Comparison of ENCODE assay signal across 14 cellular contexts in the genomic region with DNA sequence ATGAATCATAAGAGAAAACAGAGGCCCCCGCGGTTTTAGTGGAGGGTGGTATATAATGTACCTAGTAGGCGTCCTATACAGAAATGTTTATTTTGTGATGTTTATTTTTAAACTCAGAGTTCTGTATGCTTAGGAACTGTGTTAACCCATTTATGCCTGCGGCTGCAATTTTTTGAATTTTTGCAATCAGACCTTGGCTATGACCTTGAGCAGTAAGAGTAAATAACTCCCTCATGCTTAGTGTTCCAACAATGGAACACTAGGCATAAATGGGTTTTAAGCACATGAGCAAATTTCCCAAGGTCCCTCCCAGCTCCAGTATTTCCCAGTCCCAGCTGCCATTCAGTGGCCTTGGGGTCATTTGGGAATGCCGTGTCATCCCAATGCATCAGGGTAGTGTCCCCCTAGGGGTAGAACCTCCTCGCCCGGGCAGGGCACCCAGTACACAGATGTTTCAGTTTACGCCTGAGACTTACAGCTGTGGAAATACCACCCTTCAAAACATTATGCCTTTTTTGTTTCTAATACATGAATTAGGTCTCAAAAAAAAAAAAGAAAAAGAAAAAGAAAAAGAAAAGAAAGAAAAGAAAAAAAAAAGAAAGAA.
"Had no signal": no experiment of that assay in that cellular context is flagged by ENCODE, and none has a peak within 500 bp of the region (broad histone marks: within the 10 kb centered on the region; RNA-seq: fewer than 3 reads in every experiment).

No MANE protein-coding gene starts in this region.

- H3K4me3 Mint-ChIP-seq: activated CD4-positive, alpha-beta memory T cell treated with anti-CD3 and anti-CD28 coated beads, Interleukin-2, amount 10 ng/mL, durations not matched to agents 7 days and 5 days; activated CD8-positive, alpha-beta memory T cell treated with anti-CD3 and anti-CD28 coated beads, Interleukin-2, amount 10 ng/mL, durations not matched to agents 7 days and 5 days; activated naive CD8-positive, alpha-beta T cell treated with anti-CD3 and anti-CD28 coated beads for 36 hours; natural killer cell treated with Interleukin-12 subunit alpha and Interleukin-12 subunit beta and Interleukin-15 and Interleukin-18, amount 100 ng/mL, for 72 hours; T-cell had no signal

- H3K36me3 ChIP-seq: stomach had no signal

- H3K27me3 Mint-ChIP-seq: activated CD4-positive, alpha-beta memory T cell treated with anti-CD3 and anti-CD28 coated beads, Interleukin-2, amount 10 ng/mL, durations not matched to agents 7 days and 5 days; activated CD8-positive, alpha-beta memory T cell treated with anti-CD3 and anti-CD28 coated beads, Interleukin-2, amount 10 ng/mL, durations not matched to agents 7 days and 5 days; activated naive CD8-positive, alpha-beta T cell treated with anti-CD3 and anti-CD28 coated beads for 36 hours had no signal

- H3K4me1 Mint-ChIP-seq: activated CD4-positive, alpha-beta memory T cell treated with anti-CD3 and anti-CD28 coated beads, Interleukin-2, amount 10 ng/mL, durations not matched to agents 7 days and 5 days; activated CD8-positive, alpha-beta memory T cell treated with anti-CD3 and anti-CD28 coated beads, Interleukin-2, amount 10 ng/mL, durations not matched to agents 7 days and 5 days; activated naive CD8-positive, alpha-beta T cell treated with anti-CD3 and anti-CD28 coated beads for 36 hours; T-cell had no signal

- H3K9me3 Mint-ChIP-seq: activated naive CD8-positive, alpha-beta T cell treated with anti-CD3 and anti-CD28 coated beads for 36 hours; natural killer cell treated with Interleukin-12 subunit alpha and Interleukin-12 subunit beta and Interleukin-15 and Interleukin-18, amount 100 ng/mL, for 72 hours had no signal

- FAIRE-seq: small intestine had no signal

- H3K27ac ChIP-seq: foreskin keratinocyte, stomach had no signal

- ATAC-seq: activated CD8-positive, alpha-beta memory T cell treated with anti-CD3 and anti-CD28 coated beads, Interleukin-2, amount 10 ng/mL, durations not matched to agents 7 days and 5 days; natural killer cell treated with Interleukin-12 subunit alpha and Interleukin-12 subunit beta and Interleukin-15 and Interleukin-18, amount 100 ng/mL, for 72 hours; T-cell had no signal

- H3K4me1 ChIP-seq: stomach had no signal

- H3K4me3 ChIP-seq: stomach had no signal

- H3K36me3 Mint-ChIP-seq: activated CD8-positive, alpha-beta memory T cell treated with anti-CD3 and anti-CD28 coated beads, Interleukin-2, amount 10 ng/mL, durations not matched to agents 7 days and 5 days; activated naive CD8-positive, alpha-beta T cell treated with anti-CD3 and anti-CD28 coated beads for 36 hours; natural killer cell treated with Interleukin-12 subunit alpha and Interleukin-12 subunit beta and Interleukin-15 and Interleukin-18, amount 100 ng/mL, for 72 hours; T-cell had no signal

- H3K27me3 ChIP-seq: foreskin keratinocyte had no signal

- DNase-seq: activated CD4-positive, alpha-beta memory T cell treated with anti-CD3 and anti-CD28 coated beads, Interleukin-2, amount 10 ng/mL, durations not matched to agents 7 days and 5 days; activated CD4-positive, alpha-beta T cell treated with anti-CD3 and anti-CD28 coated beads for 48 hours; activated CD4-positive, CD25-positive, alpha-beta regulatory T cell; activated CD8-positive, alpha-beta memory T cell treated with anti-CD3 and anti-CD28 coated beads, Interleukin-2, amount 10 ng/mL, durations not matched to agents 7 days and 5 days; activated naive CD8-positive, alpha-beta T cell treated with anti-CD3 and anti-CD28 coated beads for 36 hours; amniotic stem cell; glutamatergic neuron; mesenchymal stem cell; small intestine; stimulated activated CD4-positive, alpha-beta T cell treated with anti-CD3 and anti-CD28 coated beads, Interleukin-4, amount 100 ng/mL, for 1 hour; stomach; T-cell had no signal

- H3K27ac Mint-ChIP-seq: activated CD4-positive, alpha-beta memory T cell treated with anti-CD3 and anti-CD28 coated beads, Interleukin-2, amount 10 ng/mL, durations not matched to agents 7 days and 5 days; activated CD8-positive, alpha-beta memory T cell treated with anti-CD3 and anti-CD28 coated beads, Interleukin-2, amount 10 ng/mL, durations not matched to agents 7 days and 5 days; activated naive CD8-positive, alpha-beta T cell treated with anti-CD3 and anti-CD28 coated beads for 36 hours; natural killer cell treated with Interleukin-12 subunit alpha and Interleukin-12 subunit beta and Interleukin-15 and Interleukin-18, amount 100 ng/mL, for 72 hours; T-cell had no signal
